Comparison of ENCODE assay signal across 13 cellular contexts in genomic region chr12:113082486-113083148, GRCh38. TPM values are rescaled to one million over a fixed set of nuclear protein-coding genes. Genes with fewer than 3 reads are reported as not detected.
DNase-seq lines count a peak whose midpoint lies in the region; ATAC-seq and TF ChIP-seq lines count a peak whose summit lies in the region.
"Had no signal": no experiment of that assay in that cellular context is flagged by ENCODE, and none has a peak within 500 bp of the region (broad histone marks: within the 10 kb centered on the region; RNA-seq: fewer than 3 reads in every experiment).

No MANE protein-coding gene starts in this region.

- H3K27ac ChIP-seq in CD8-positive, alpha-beta memory T cell (ENCODE audit: low read depth, low read length) = no peak overlapping the region
- H3K27ac ChIP-seq: esophagus muscularis mucosa, HL-60, thoracic aorta had no signal

- no peaks in the 10 kb centered on the region for H3K36me3 ChIP-seq in CD8-positive, alpha-beta memory T cell (ENCODE audit: insufficient read depth, low read length)
- H3K36me3 ChIP-seq: esophagus muscularis mucosa, thoracic aorta had no signal

- H3K4me1 ChIP-seq in CD8-positive, alpha-beta memory T cell (ENCODE audit: insufficient read depth, low read length) = peaks cover 37% of the 10 kb centered on the region
- H3K4me1 ChIP-seq: esophagus muscularis mucosa had no signal

- H3K27me3 Mint-ChIP-seq in CD8-positive, alpha-beta memory T cell = no peaks in the 10 kb centered on the region
- H3K27me3 Mint-ChIP-seq in T-helper 17 cell = no peaks in the 10 kb centered on the region
- H3K27me3 Mint-ChIP-seq in activated T-helper 2 cell treated with anti-CD3 and anti-CD28 coated beads, Interferon-gamma antibody, Interleukin-2, Interleukin-4, amounts not matched to agents 10 μg/mL and 5 μg/mL and 100 μg/mL, durations not matched to agents 14 hours and 24 hours and 36 hours (ENCODE audit: low read depth) = no peaks in the 10 kb centered on the region

- CTCF ChIA-PET in CD8-positive, alpha-beta memory T cell (lab: Charles Lee) = interaction anchor here (1.2 kb wide), 1 partner anchor 9 kb away, joined by 4 read pairs; no protein-coding TSS in a partner anchor

- peaks cover 0 to 4% (median 1%) of the 10 kb centered on the region in 3 donors for H3K36me3 Mint-ChIP-seq in CD8-positive, alpha-beta memory T cell
- H3K36me3 Mint-ChIP-seq in T-helper 17 cell (ENCODE audit: low read depth) = peaks cover 6% of the 10 kb centered on the region
- no peaks in the 10 kb centered on the region for H3K36me3 Mint-ChIP-seq in activated T-helper 2 cell treated with anti-CD3 and anti-CD28 coated beads, Interferon-gamma antibody, Interleukin-2, Interleukin-4, amounts not matched to agents 10 μg/mL and 5 μg/mL and 100 μg/mL, durations not matched to agents 14 hours and 24 hours and 36 hours (ENCODE audit: low read depth)

- no peak overlapping the region for H3K4me3 Mint-ChIP-seq in CD8-positive, alpha-beta memory T cell
- no peak overlapping the region for H3K4me3 Mint-ChIP-seq in T-helper 17 cell
- H3K4me3 Mint-ChIP-seq in activated T-helper 2 cell treated with anti-CD3 and anti-CD28 coated beads, Interferon-gamma antibody, Interleukin-2, Interleukin-4, amounts not matched to agents 10 μg/mL and 5 μg/mL and 100 μg/mL, durations not matched to agents 14 hours and 24 hours and 36 hours (ENCODE audit: low read depth) = no peak overlapping the region

- no peak for DNase-seq in CD8-positive, alpha-beta memory T cell
- DNase-seq in GM19240 (ENCODE audit: insufficient read length, low spot score) (peak; percentile 47), T-helper 17 cell (no peak), NCI-H2196 treated with DMSO at 0.1 percent for 48 hours (lab: John Stamatoyannopoulos, UW; ENCODE audit: unreplicated experiment) (no peak)
- no peak for DNase-seq in activated T-helper 2 cell treated with anti-CD3 and anti-CD28 coated beads, Interferon-gamma antibody, Interleukin-2, Interleukin-4, amounts not matched to agents 10 μg/mL and 5 μg/mL and 100 μg/mL, durations not matched to agents 14 hours and 24 hours and 36 hours (ENCODE audit: low spot score)
- no peak for DNase-seq in stimulated activated CD4-positive, alpha-beta T cell treated with anti-CD3 and anti-CD28 coated beads, Interleukin-2, amount 100 ng/mL, for 48 hours
- DNase-seq: activated T-cell treated with anti-CD3 and anti-CD28 coated beads, Interleukin-2, amount 50 U/mL, for 48 hours had no signal

- POLR2A ChIA-PET in CD8-positive, alpha-beta memory T cell (lab: Charles Lee) = no interaction called here

- H3K27me3 ChIP-seq in CD8-positive, alpha-beta memory T cell (ENCODE audit: insufficient read depth, low read length, poor library complexity, severe bottlenecking) = no peaks in the 10 kb centered on the region

- ATAC-seq in HG03095 (IDR thresholded peaks at IDR 0.05; ENCODE audit: unreplicated experiment) (peak; percentile 61), T-helper 17 cell (no peak), SK-N-SH treated with all-trans-retinoic acid at 6 μM for 48 hours (no peak)

- peak overlapping the region in 5 of 8 donors; percentile 4 to 67 (median 21) for H3K27ac Mint-ChIP-seq in CD8-positive, alpha-beta memory T cell
- peak overlapping the region; percentile 77 for H3K27ac Mint-ChIP-seq in T-helper 17 cell
- H3K27ac Mint-ChIP-seq in activated T-helper 2 cell treated with anti-CD3 and anti-CD28 coated beads, Interferon-gamma antibody, Interleukin-2, Interleukin-4, amounts not matched to agents 10 μg/mL and 5 μg/mL and 100 μg/mL, durations not matched to agents 14 hours and 24 hours and 36 hours = no peak overlapping the region

- no peak overlapping the region for H3K4me3 ChIP-seq in CD8-positive, alpha-beta memory T cell (ENCODE audit: low read length)
- H3K4me3 ChIP-seq: esophagus muscularis mucosa, thoracic aorta had no signal

- no peaks in the 10 kb centered on the region for H3K9me3 Mint-ChIP-seq in CD8-positive, alpha-beta memory T cell
- H3K9me3 Mint-ChIP-seq in activated T-helper 2 cell treated with anti-CD3 and anti-CD28 coated beads, Interferon-gamma antibody, Interleukin-2, Interleukin-4, amounts not matched to agents 10 μg/mL and 5 μg/mL and 100 μg/mL, durations not matched to agents 14 hours and 24 hours and 36 hours = no peaks in the 10 kb centered on the region

- H3K4me1 Mint-ChIP-seq in CD8-positive, alpha-beta memory T cell = peaks cover 36 to 53% (median 47%) of the 10 kb centered on the region in 3 donors
- peaks cover 48% of the 10 kb centered on the region for H3K4me1 Mint-ChIP-seq in T-helper 17 cell
- H3K4me1 Mint-ChIP-seq in activated T-helper 2 cell treated with anti-CD3 and anti-CD28 coated beads, Interferon-gamma antibody, Interleukin-2, Interleukin-4, amounts not matched to agents 10 μg/mL and 5 μg/mL and 100 μg/mL, durations not matched to agents 14 hours and 24 hours and 36 hours (ENCODE audit: low read depth) = peaks cover 7% of the 10 kb centered on the region

- intact Hi-C loops in activated T-helper 2 cell treated with anti-CD3 and anti-CD28 coated beads, Interferon-gamma antibody, Interleukin-2, Interleukin-4, amounts not matched to agents 10 μg/mL and 5 μg/mL and 100 μg/mL, durations not matched to agents 14 hours and 24 hours and 36 hours (cut with micrococcal nuclease) = no loop called here

- H3K9me3 ChIP-seq in CD8-positive, alpha-beta memory T cell (ENCODE audit: low read length) = no peaks in the 10 kb centered on the region
- H3K9me3 ChIP-seq in T-helper 17 cell (ENCODE audit: control insufficient read depth, low read length, poor library complexity, severe bottlenecking) = no peaks in the 10 kb centered on the region
- H3K9me3 ChIP-seq: esophagus muscularis mucosa, thoracic aorta had no signal

TF ChIP-seq in SK-N-SH treated with all-trans-retinoic acid at 6 μM for 48 hours, 23 proteins besides CTCF, POLR2A, EP300 and RAD21 (continues in another document):
- TF ChIP-seq SNAI2 (CRISPR knock-in tag; IDR thresholded peaks at IDR 0.05) (no peak), ZNF70 (CRISPR knock-in tag; IDR thresholded peaks at IDR 0.05) (no peak), POU6F1 (CRISPR knock-in tag; IDR thresholded peaks at IDR 0.05; ENCODE audit: borderline replicate concordance, low read depth) (no peak), ZC3H10 (CRISPR knock-in tag; IDR thresholded peaks at IDR 0.05) (no peak), ZNF565 (CRISPR knock-in tag; conservative IDR thresholded peaks at IDR 0.05; ENCODE audit: low read depth) (no peak), ARNTL (CRISPR knock-in tag; IDR thresholded peaks at IDR 0.05; ENCODE audit: borderline replicate concordance, low read depth) (no peak), CSRNP3 (CRISPR knock-in tag; IDR thresholded peaks at IDR 0.05) (no peak), ESRRG (CRISPR knock-in tag; IDR thresholded peaks at IDR 0.05) (no peak)

RNA-seq across cellular contexts. Expression of gene DTX1, which starts 26.1 kb away (rescaled TPM):
- 1 to 10 TPM; 2.0 to 2.2 TPM for total RNA-seq in CD8-positive, alpha-beta memory T cell
- 0.98 TPM for polyA plus RNA-seq in CD8-positive, alpha-beta memory T cell
- total RNA-seq in T-helper 17 cell = 10 to 100 TPM; 20.7 to 27.7 TPM
- total RNA-seq in activated T-helper 2 cell treated with anti-CD3 and anti-CD28 coated beads, Interferon-gamma antibody, Interleukin-2, Interleukin-4, amounts not matched to agents 10 μg/mL and 5 μg/mL and 100 μg/mL, durations not matched to agents 14 hours and 24 hours and 36 hours = 0.16 TPM in 1 of 2 replicates, not detected in the other
- total RNA-seq: bronchial epithelial cell had no signal

RNA-seq across cellular contexts. Expression of gene RASAL1, which starts 52.9 kb away (rescaled TPM):
- total RNA-seq in CD8-positive, alpha-beta memory T cell = under 1 TPM; 0.51 to 0.72 TPM
- 0.45 TPM for polyA plus RNA-seq in CD8-positive, alpha-beta memory T cell
- under 1 TPM; 0.15 to 0.89 TPM for total RNA-seq in T-helper 17 cell
- 2.2 TPM in 2 replicates for total RNA-seq in activated T-helper 2 cell treated with anti-CD3 and anti-CD28 coated beads, Interferon-gamma antibody, Interleukin-2, Interleukin-4, amounts not matched to agents 10 μg/mL and 5 μg/mL and 100 μg/mL, durations not matched to agents 14 hours and 24 hours and 36 hours

Comparison
In these comparisons a context has a peak if more than half of its experiments do, and no peak if none do; other contexts are left out.
1. RNA of gene DTX1, which starts 26.1 kb away (total RNA-seq): 20.7 to 27.7 TPM in T-helper 17 cell; 2.0 to 2.2 TPM in CD8-positive, alpha-beta memory T cell and 0.16 TPM in activated T-helper 2 cell treated with anti-CD3 and anti-CD28 coated beads, Interferon-gamma antibody, Interleukin-2, Interleukin-4, amounts not matched to agents 10 μg/mL and 5 μg/mL and 100 μg/mL, durations not matched to agents 14 hours and 24 hours and 36 hours; every median in the first group is over 4 times any median in the second.